In genomic region chr18:79548077-79548450, GRCh38 we compare ENCODE assay signal across 16 cellular contexts.
DNase-seq lines count a peak whose midpoint lies in the region; ATAC-seq and TF ChIP-seq lines count a peak whose summit lies in the region.
"Had no signal": no experiment of that assay in that cellular context is flagged by ENCODE, and none has a peak within 500 bp of the region (broad histone marks: within the 10 kb centered on the region; RNA-seq: fewer than 3 reads in every experiment).

No MANE protein-coding gene starts in this region.

- no peak overlapping the region for H3K4me3 Mint-ChIP-seq in activated naive CD4-positive, alpha-beta T cell treated with anti-CD3 and anti-CD28 coated beads, Interleukin-2, amount 10 ng/mL, durations not matched to agents 7 days and 5 days
- H3K4me3 Mint-ChIP-seq in glutamatergic neuron (ENCODE audit: unreplicated experiment) (no peak overlapping the region), osteocyte (ENCODE audit: unreplicated experiment) (no peak overlapping the region)

- H3K4me1 ChIP-seq in upper lobe of right lung: no peaks in the 10 kb centered on the region

- no peaks in the 10 kb centered on the region for H3K9me3 Mint-ChIP-seq in activated naive CD4-positive, alpha-beta T cell treated with anti-CD3 and anti-CD28 coated beads, Interleukin-2, amount 10 ng/mL, durations not matched to agents 7 days and 5 days
- H3K9me3 Mint-ChIP-seq in glutamatergic neuron (ENCODE audit: unreplicated experiment): peaks cover 1% of the 10 kb centered on the region
- no peaks in the 10 kb centered on the region for H3K9me3 Mint-ChIP-seq in osteocyte (ENCODE audit: unreplicated experiment)

- no peaks in the 10 kb centered on the region for H3K36me3 ChIP-seq in upper lobe of right lung

- no peaks in the 10 kb centered on the region for H3K4me1 Mint-ChIP-seq in activated naive CD4-positive, alpha-beta T cell treated with anti-CD3 and anti-CD28 coated beads, Interleukin-2, amount 10 ng/mL, durations not matched to agents 7 days and 5 days
- no peaks in the 10 kb centered on the region for H3K4me1 Mint-ChIP-seq in glutamatergic neuron (ENCODE audit: low read depth, unreplicated experiment)
- H3K4me1 Mint-ChIP-seq in osteocyte (ENCODE audit: unreplicated experiment): no peaks in the 10 kb centered on the region

- H3K27me3 Mint-ChIP-seq in activated naive CD4-positive, alpha-beta T cell treated with anti-CD3 and anti-CD28 coated beads, Interleukin-2, amount 10 ng/mL, durations not matched to agents 7 days and 5 days: no peaks in the 10 kb centered on the region
- H3K27me3 Mint-ChIP-seq in glutamatergic neuron (ENCODE audit: unreplicated experiment) (no peaks in the 10 kb centered on the region), osteocyte (ENCODE audit: unreplicated experiment) (no peaks in the 10 kb centered on the region)

- no peak overlapping the region for H3K4me3 ChIP-seq in upper lobe of right lung
- H3K4me3 ChIP-seq: K562 had no signal

- H3K27ac ChIP-seq in upper lobe of right lung: no peak overlapping the region

- no peaks in the 10 kb centered on the region for H3K9me3 ChIP-seq in upper lobe of right lung

- peak; percentile 13 for DNase-seq in activated naive CD4-positive, alpha-beta T cell treated with anti-CD3 and anti-CD28 coated beads, Interleukin-2, amount 10 ng/mL, durations not matched to agents 7 days and 5 days
- DNase-seq in activated naive CD4-positive, alpha-beta T cell (lab: John Stamatoyannopoulos, UW): no peak
- DNase-seq in glutamatergic neuron (peak; percentile 5), osteocyte (ENCODE audit: extremely low spot score, unreplicated experiment) (peak; percentile 85), upper lobe of right lung (peak; percentile 60), NCI-H1436 (lab: John Stamatoyannopoulos, UW) (no peak)
- DNase-seq: 8988T, DMS79 treated with DMSO at 0.1 percent for 48 hours, HCEC 1CT, MV-4-11, NCI-H1417, NCI-H2029 treated with DMSO at 0.1 percent for 48 hours, NCI-H524 treated with DMSO at 0.1 percent for 48 hours had no signal

- H3K27ac Mint-ChIP-seq in activated naive CD4-positive, alpha-beta T cell treated with anti-CD3 and anti-CD28 coated beads, Interleukin-2, amount 10 ng/mL, durations not matched to agents 7 days and 5 days: no peak overlapping the region
- H3K27ac Mint-ChIP-seq in glutamatergic neuron (ENCODE audit: unreplicated experiment) (no peak overlapping the region), osteocyte (ENCODE audit: unreplicated experiment) (no peak overlapping the region)

- no peak for ATAC-seq in upper lobe of right lung
- no peak for ATAC-seq in GM19455 (IDR thresholded peaks at IDR 0.05; ENCODE audit: unreplicated experiment)
- ATAC-seq in HG03442 (IDR thresholded peaks at IDR 0.05; ENCODE audit: unreplicated experiment): no peak
- ATAC-seq: K562 had no signal

- no peaks in the 10 kb centered on the region for H3K36me3 Mint-ChIP-seq in activated naive CD4-positive, alpha-beta T cell treated with anti-CD3 and anti-CD28 coated beads, Interleukin-2, amount 10 ng/mL, durations not matched to agents 7 days and 5 days
- H3K36me3 Mint-ChIP-seq in glutamatergic neuron (ENCODE audit: unreplicated experiment): no peaks in the 10 kb centered on the region
- no peaks in the 10 kb centered on the region for H3K36me3 Mint-ChIP-seq in osteocyte (ENCODE audit: unreplicated experiment)

- no peak for TF ChIP-seq CTCF in glutamatergic neuron (IDR thresholded peaks at IDR 0.05; ENCODE audit: partially characterized antibody, unreplicated experiment)
- no peak for TF ChIP-seq CTCF in osteocyte (IDR thresholded peaks at IDR 0.05)
- no peak for TF ChIP-seq CTCF in upper lobe of right lung (IDR thresholded peaks at IDR 0.05)

- CTCF ChIA-PET in activated naive CD4-positive, alpha-beta T cell treated with anti-CD3 and anti-CD28 coated beads, Interleukin-2, amount 10 ng/mL, durations not matched to agents 7 days and 5 days (lab: Charles Lee): no interaction called here

- intact Hi-C loops in upper lobe of right lung (cut with DNase I): no loop called here

- peaks cover 17% of the 10 kb centered on the region for H3K27me3 ChIP-seq in upper lobe of right lung

Comparison
In these comparisons a context has a peak if more than half of its experiments do, and no peak if none do; other contexts are left out.
1. DNase-seq: peak in activated naive CD4-positive, alpha-beta T cell treated with anti-CD3 and anti-CD28 coated beads, Interleukin-2, amount 10 ng/mL, durations not matched to agents 7 days and 5 days (single experiment), glutamatergic neuron (single experiment), osteocyte (single experiment) and upper lobe of right lung (single experiment); none in activated naive CD4-positive, alpha-beta T cell (0 of 4) and NCI-H1436 (single experiment).